In the genomic region with DNA sequence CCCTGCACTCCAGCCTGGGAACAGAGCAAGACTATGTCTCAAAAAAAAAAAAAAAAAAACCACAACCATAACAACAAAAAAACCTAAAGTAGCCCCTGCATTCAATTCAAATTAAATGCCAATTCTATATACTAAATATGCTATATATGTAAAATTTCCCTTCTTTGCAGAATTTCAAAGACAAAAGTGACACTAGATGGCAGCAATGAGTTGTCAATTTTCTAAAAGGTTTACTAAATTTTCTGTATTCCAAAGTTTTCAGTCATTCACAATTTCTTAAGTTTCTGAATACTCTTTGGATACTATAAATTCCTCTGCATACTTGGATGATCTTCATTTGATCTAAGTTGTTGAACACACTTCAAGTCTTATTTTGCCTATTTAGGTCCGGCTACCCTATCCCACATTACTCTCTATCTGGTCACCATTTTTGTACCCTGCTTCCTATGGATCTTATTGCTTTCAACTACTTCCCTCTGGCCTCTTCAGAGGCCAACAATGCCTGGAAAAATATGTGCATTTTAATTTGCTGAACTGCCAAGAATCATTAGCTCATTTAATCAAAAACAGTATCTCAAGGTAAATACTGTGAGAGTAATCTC, we compare ENCODE assay signal across 8 cellular contexts. TPM values are rescaled to one million over a fixed set of nuclear protein-coding genes. Genes with fewer than 3 reads are reported as not detected.
DNase-seq lines count a peak whose midpoint lies in the region; ATAC-seq and TF ChIP-seq lines count a peak whose summit lies in the region.

No MANE protein-coding gene starts in this region.

- no peaks in the 10 kb centered on the region for H3K9me3 Mint-ChIP-seq in activated naive CD8-positive, alpha-beta T cell treated with anti-CD3 and anti-CD28 coated beads, Interleukin-2, amount 50 U/mL, for 24 hours

- RAD21 ChIA-PET in HCT116 (lab: Charles Lee; ENCODE audit: low non-redundant PET in 1 of 2, low total read pairs in 2 of 2, uncharacterized antibody in 2 of 2, unreplicated experiment in 2 of 2) = no interaction called here

- TF ChIP-seq RAD21 in HCT116 (IDR thresholded peaks at IDR 0.05; ENCODE audit: low read depth) = 0 out of 2 replicates have a peak, but pooled peaks have one; percentile 8

- H3K27ac ChIP-seq in HCT116 (ENCODE audit: low read depth, low read length) = no peak overlapping the region
- H3K27ac ChIP-seq in right lobe of liver = no peak overlapping the region

- peaks cover 85% of the 10 kb centered on the region for H3K4me1 Mint-ChIP-seq in activated naive CD8-positive, alpha-beta T cell treated with anti-CD3 and anti-CD28 coated beads, Interleukin-2, amount 50 U/mL, for 24 hours

- peaks cover 80% of the 10 kb centered on the region for H3K36me3 Mint-ChIP-seq in activated naive CD8-positive, alpha-beta T cell treated with anti-CD3 and anti-CD28 coated beads, Interleukin-2, amount 50 U/mL, for 24 hours (ENCODE audit: low read depth)

- H3K9me2 ChIP-seq in HCT116 (ENCODE audit: insufficient read depth) = no peaks in the 10 kb centered on the region

- TF ChIP-seq CTCF in BE2C (IDR thresholded peaks at IDR 0.05; ENCODE audit: low read depth, low read length) (peak; percentile 36), HCT116 (IDR thresholded peaks at IDR 0.05 in 2 of 3, conservative IDR thresholded peaks at IDR 0.05 in 1 of 3; ENCODE audit: borderline replicate concordance in 1 of 3, insufficient read depth in 1 of 3, low read depth in 2 of 3, low read length in 2 of 3) (peak in 2 of 3 experiments; percentile 28 to 52; a peak in 3 of 6 replicates), right lobe of liver (IDR thresholded peaks at IDR 0.05) (peak; percentile 21 to 45 (median 37))

- H3K27me3 Mint-ChIP-seq in activated naive CD8-positive, alpha-beta T cell treated with anti-CD3 and anti-CD28 coated beads, Interleukin-2, amount 50 U/mL, for 24 hours = no peaks in the 10 kb centered on the region

- H3K4me3 ChIP-seq in BE2C (ENCODE audit: low read depth, low read length) (no peak overlapping the region), HCT116 (replicated peaks in 1 of 2; ENCODE audit: low read depth in 1 of 2, low read length in 2 of 2) (no peak overlapping the region), right lobe of liver (no peak overlapping the region)

- H3K27ac Mint-ChIP-seq in activated naive CD8-positive, alpha-beta T cell treated with anti-CD3 and anti-CD28 coated beads, Interleukin-2, amount 50 U/mL, for 24 hours = peak overlapping the region; percentile 48

- intact Hi-C loops in HCT116 (cut with micrococcal nuclease) (no loop called here), right lobe of liver (cut with DNase I) (no loop called here)

- 82% methylated on average over 1 of the region's 1 CpG for WGBS in right lobe of liver (ENCODE audit: insufficient coverage, low coverage, low lambda C conversion rate, missing lambda C conversion rate)

- ATAC-seq in HCT116 (no peak), right lobe of liver (no peak), GM18498 (IDR thresholded peaks at IDR 0.05; ENCODE audit: unreplicated experiment) (no peak), GM21737 (IDR thresholded peaks at IDR 0.05; ENCODE audit: unreplicated experiment) (no peak)
- no peak for ATAC-seq in activated naive CD8-positive, alpha-beta T cell treated with anti-CD3 and anti-CD28 coated beads, Interleukin-2, amount 50 U/mL, for 24 hours

- CTCF ChIA-PET in HCT116 (lab: Charles Lee) = no interaction called here

- DNase-seq in BE2C (no peak), HCT116 (ENCODE audit: low read depth, low spot score) (no peak), right lobe of liver (no peak), SW480 (ENCODE audit: low spot score) (no peak), glomerular visceral epithelial cell (ENCODE audit: extremely low spot score) (no peak)
- no peak for DNase-seq in activated naive CD8-positive, alpha-beta T cell treated with anti-CD3 and anti-CD28 coated beads, Interleukin-2, amount 50 U/mL, for 24 hours

- POLR2A ChIA-PET in HCT116 (lab: Charles Lee) = no interaction called here

- H3K4me1 ChIP-seq in BE2C (no peaks in the 10 kb centered on the region), HCT116 (ENCODE audit: control insufficient read depth in 1 of 2, insufficient read depth in 2 of 2, low read length in 2 of 2) (no peaks in the 10 kb centered on the region), right lobe of liver (peaks cover 0 to 30% (median 3%) of the 10 kb centered on the region in 4 donors)

- H3K79me2 ChIP-seq in HCT116 (ENCODE audit: insufficient read depth, low read length) = peaks cover 100% of the 10 kb centered on the region

- no peak overlapping the region for H2AFZ ChIP-seq in HCT116 (ENCODE audit: low read depth, low read length, poor library complexity, severe bottlenecking)

- peak overlapping the region; percentile 2 for H3K4me3 Mint-ChIP-seq in activated naive CD8-positive, alpha-beta T cell treated with anti-CD3 and anti-CD28 coated beads, Interleukin-2, amount 50 U/mL, for 24 hours

- no peaks in the 10 kb centered on the region for H3K9me3 ChIP-seq in BE2C
- no peaks in the 10 kb centered on the region for H3K9me3 ChIP-seq in HCT116 (ENCODE audit: control insufficient read depth in 1 of 2, insufficient read depth in 1 of 2, low read depth in 1 of 2, low read length in 2 of 2)
- H3K9me3 ChIP-seq in right lobe of liver = no peaks in the 10 kb centered on the region

- peaks cover 89% of the 10 kb centered on the region for H4K20me1 ChIP-seq in HCT116 (ENCODE audit: insufficient read depth)

- no TSS peak for BruUV-seq in HCT116 (replicated peaks; lab: Mats Ljungman, UMichigan)

- H3K9ac ChIP-seq in HCT116 (ENCODE audit: low read length) = no peak overlapping the region

- H3K36me3 ChIP-seq in BE2C (peaks cover 83% of the 10 kb centered on the region), HCT116 (ENCODE audit: control insufficient read depth in 1 of 2, insufficient read depth in 2 of 2, low read length in 2 of 2) (peaks cover 51 to 58% of the 10 kb centered on the region in 2 experiments), right lobe of liver (peaks cover 0 to 46% (median 2%) of the 10 kb centered on the region in 4 donors)

- no peak overlapping the region for H3K4me2 ChIP-seq in HCT116 (ENCODE audit: low read length)

- TF ChIP-seq POLR2A in HCT116 (IDR thresholded peaks at IDR 0.05; ENCODE audit: borderline replicate concordance, extremely low read depth, insufficient read depth, insufficient read length) = no peak
- no peak for TF ChIP-seq POLR2A in right lobe of liver (IDR thresholded peaks at IDR 0.05)

- no peaks in the 10 kb centered on the region for H3K27me3 ChIP-seq in BE2C
- no peaks in the 10 kb centered on the region for H3K27me3 ChIP-seq in HCT116 (ENCODE audit: insufficient read depth, low read length)
- H3K27me3 ChIP-seq in right lobe of liver = no peaks in the 10 kb centered on the region

TF ChIP-seq in HCT116, 20 proteins besides CTCF, POLR2A, EP300 and RAD21:
- TF ChIP-seq, protein P1, sequence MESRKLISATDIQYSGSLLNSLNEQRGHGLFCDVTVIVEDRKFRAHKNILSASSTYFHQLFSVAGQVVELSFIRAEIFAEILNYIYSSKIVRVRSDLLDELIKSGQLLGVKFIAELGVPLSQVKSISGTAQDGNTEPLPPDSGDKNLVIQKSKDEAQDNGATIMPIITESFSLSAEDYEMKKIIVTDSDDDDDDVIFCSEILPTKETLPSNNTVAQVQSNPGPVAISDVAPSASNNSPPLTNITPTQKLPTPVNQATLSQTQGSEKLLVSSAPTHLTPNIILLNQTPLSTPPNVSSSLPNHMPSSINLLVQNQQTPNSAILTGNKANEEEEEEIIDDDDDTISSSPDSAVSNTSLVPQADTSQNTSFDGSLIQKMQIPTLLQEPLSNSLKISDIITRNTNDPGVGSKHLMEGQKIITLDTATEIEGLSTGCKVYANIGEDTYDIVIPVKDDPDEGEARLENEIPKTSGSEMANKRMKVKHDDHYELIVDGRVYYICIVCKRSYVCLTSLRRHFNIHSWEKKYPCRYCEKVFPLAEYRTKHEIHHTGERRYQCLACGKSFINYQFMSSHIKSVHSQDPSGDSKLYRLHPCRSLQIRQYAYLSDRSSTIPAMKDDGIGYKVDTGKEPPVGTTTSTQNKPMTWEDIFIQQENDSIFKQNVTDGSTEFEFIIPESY (IDR thresholded peaks at IDR 0.05; ENCODE audit: extremely low read depth, insufficient replicate concordance, low read length) = no peak
- TF ChIP-seq FOSL1 (IDR thresholded peaks at IDR 0.05; ENCODE audit: low read depth) = no peak

RNA-seq across cellular contexts. Expression of gene HNRNPC, which starts 27.9 kb away (rescaled TPM):
- polyA plus RNA-seq in BE2C (2012; ENCODE audit: insufficient read depth, insufficient read length, low read depth) = 554 TPM
- total RNA-seq in HCT116 (2021; ENCODE audit: unreplicated experiment) (843 TPM), right lobe of liver (100 to 1,000 TPM; 170 to 247 (median 229) TPM)
- 620 and 840 TPM in 2 replicates for polyA plus RNA-seq in HCT116 (2012)

RNA-seq across cellular contexts. Expression of gene RPGRIP1, which starts 38.6 kb away (rescaled TPM):
- 0.36 TPM for polyA plus RNA-seq in BE2C (2012; ENCODE audit: insufficient read depth, insufficient read length, low read depth)
- total RNA-seq in HCT116 (2021; ENCODE audit: unreplicated experiment) (not detected), right lobe of liver (1 to 10 TPM in 3 of 6 experiments, under 1 TPM in 3; 0.22 to 1.8 (median 1.0) TPM)
- polyA plus RNA-seq in HCT116 (2012) = not detected in 2 replicates
